8 cellular contexts compared by ENCODE assay signal in the genomic region with DNA sequence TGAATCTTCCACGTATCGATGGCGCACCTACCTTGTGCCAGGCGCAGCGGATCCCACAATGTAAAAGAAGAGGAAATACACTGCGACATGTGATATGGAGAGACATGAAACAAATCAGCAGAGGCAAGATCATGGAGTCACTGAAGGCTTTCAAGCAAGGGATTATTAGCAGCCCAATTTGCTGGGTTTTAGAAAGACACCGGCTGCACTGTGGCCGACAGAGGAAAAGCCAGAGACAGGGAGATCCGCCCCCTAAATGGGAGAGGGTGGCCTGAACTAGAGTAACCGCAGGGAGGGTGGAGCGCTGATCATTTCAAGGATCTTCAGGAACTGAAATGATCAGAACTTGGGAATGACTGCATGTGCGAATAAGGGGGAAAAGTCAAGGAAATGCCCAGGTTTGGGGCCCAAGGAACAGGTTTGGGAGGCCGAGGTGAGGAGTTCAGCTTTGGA. TPM values are rescaled to one million over a fixed set of nuclear protein-coding genes. Genes with fewer than 3 reads are reported as not detected.
DNase-seq lines count a peak whose midpoint lies in the region; ATAC-seq and TF ChIP-seq lines count a peak whose summit lies in the region.

No MANE protein-coding gene starts in this region.

- no peak for TF ChIP-seq POLR2A in NB4 (IDR thresholded peaks at IDR 0.05; ENCODE audit: extremely low read depth, insufficient read length)

- POLR2A ChIA-PET in CD8-positive, alpha-beta memory T cell (lab: Charles Lee): interaction anchor here (1.1 to 2.4 kb wide), 5 partner anchors 10 to 471 kb away, joined by 3 to 14 read pairs (median 9); partner anchors contain the start of genes BTBD1, RAMAC and RPS17

- no peaks in the 10 kb centered on the region for H3K27me3 ChIP-seq in CD8-positive, alpha-beta memory T cell (ENCODE audit: insufficient read depth, low read length, poor library complexity, severe bottlenecking)

- no peaks in the 10 kb centered on the region for H3K9me3 Mint-ChIP-seq in CD8-positive, alpha-beta memory T cell
- peaks cover 17% of the 10 kb centered on the region for H3K9me3 Mint-ChIP-seq in nephron progenitor cell

- peak overlapping the region; percentile 84 for H3K27ac ChIP-seq in CD8-positive, alpha-beta memory T cell (ENCODE audit: low read depth, low read length)
- H3K27ac ChIP-seq in coronary artery: peak overlapping the region; percentile 65 to 87

- H3K4me1 ChIP-seq in CD8-positive, alpha-beta memory T cell (ENCODE audit: insufficient read depth, low read length): peaks cover 31% of the 10 kb centered on the region

- no peak for ATAC-seq in HG02678 (IDR thresholded peaks at IDR 0.05; ENCODE audit: unreplicated experiment)

- peak overlapping the region; percentile 88 to 100 (median 97) for H3K4me3 Mint-ChIP-seq in CD8-positive, alpha-beta memory T cell
- peak overlapping the region; percentile 97 for H3K4me3 Mint-ChIP-seq in nephron progenitor cell

- TF ChIP-seq CTCF in NB4 (IDR thresholded peaks at IDR 0.05; ENCODE audit: low read depth, low read length): no peak
- TF ChIP-seq CTCF in coronary artery (IDR thresholded peaks at IDR 0.05): no peak
- no peak for TF ChIP-seq CTCF in nephron progenitor cell (IDR thresholded peaks at IDR 0.05)
- TF ChIP-seq CTCF in GM13977 (IDR thresholded peaks at IDR 0.05; ENCODE audit: extremely low read depth, insufficient read depth, missing control alignments): no peak

- H3K9me3 ChIP-seq in CD8-positive, alpha-beta memory T cell (ENCODE audit: low read length): no peaks in the 10 kb centered on the region

- H3K4me3 ChIP-seq in CD8-positive, alpha-beta memory T cell (ENCODE audit: low read length): peak overlapping the region; percentile 93
- H3K4me3 ChIP-seq in NB4 (ENCODE audit: low read depth, low read length) (peak overlapping the region; percentile 97), coronary artery (peak overlapping the region; percentile 85)

- CTCF ChIA-PET in CD8-positive, alpha-beta memory T cell (lab: Charles Lee): interaction anchor here (0.8 to 3.2 kb wide), 8 partner anchors 10 to 481 kb away, joined by 3 to 13 read pairs (median 6); partner anchors contain the start of genes BTBD1 and RAMAC

- H3K4me1 Mint-ChIP-seq in CD8-positive, alpha-beta memory T cell: peaks cover 45 to 60% (median 58%) of the 10 kb centered on the region in 3 donors
- peaks cover 48% of the 10 kb centered on the region for H3K4me1 Mint-ChIP-seq in nephron progenitor cell

- in situ Hi-C loops in GM13977 (cut with MboI; ENCODE audit: low pct_unique_long_range_greater_than_20kb, low sequenced_read_pairs, unreplicated experiment): loop anchor here (10.0 to 25.0 kb wide), 2 partner anchors 203 to 375 kb away; no protein-coding TSS in a partner anchor

- H3K27ac Mint-ChIP-seq in CD8-positive, alpha-beta memory T cell: peak overlapping the region; percentile 59 to 97 (median 91)
- peak overlapping the region; percentile 1 for H3K27ac Mint-ChIP-seq in nephron progenitor cell

- H3K27me3 Mint-ChIP-seq in CD8-positive, alpha-beta memory T cell: peaks cover 0 to 1% of the 10 kb centered on the region in 2 donors
- H3K27me3 Mint-ChIP-seq in nephron progenitor cell (ENCODE audit: low read depth, poor library complexity): no peaks in the 10 kb centered on the region

- peaks cover 3 to 41% (median 3%) of the 10 kb centered on the region in 3 donors for H3K36me3 Mint-ChIP-seq in CD8-positive, alpha-beta memory T cell
- peaks cover 76% of the 10 kb centered on the region for H3K36me3 Mint-ChIP-seq in nephron progenitor cell (ENCODE audit: low read depth)

- DNase-seq in CD8-positive, alpha-beta memory T cell: no peak
- DNase-seq in NB4 (ENCODE audit: low read depth) (no peak), coronary artery (ENCODE audit: low spot score) (no peak), nephron progenitor cell (no peak), HPDE6-E6E7 (ENCODE audit: extremely low spot score) (no peak), GM13977 (ENCODE audit: low spot score) (no peak), H4 (ENCODE audit: low spot score) (no peak)

- peaks cover 20% of the 10 kb centered on the region for H3K36me3 ChIP-seq in CD8-positive, alpha-beta memory T cell (ENCODE audit: insufficient read depth, low read length)

RNA-seq across cellular contexts. Expression of gene C15orf40, which starts 0.6 kb away (rescaled TPM):
- total RNA-seq in CD8-positive, alpha-beta memory T cell: 10 to 100 TPM; 34.2 to 36.6 TPM
- polyA plus RNA-seq in CD8-positive, alpha-beta memory T cell: 58.1 TPM
- total RNA-seq in H4 (2014; rRNA removed; shearing (Covaris generic)): 27.5 and 39.5 TPM in 2 replicates

RNA-seq across cellular contexts. Expression of gene RAMAC, which starts 26.1 kb away (rescaled TPM):
- total RNA-seq in CD8-positive, alpha-beta memory T cell: 10 to 100 TPM; 27.7 to 29.6 TPM
- 32.8 TPM for polyA plus RNA-seq in CD8-positive, alpha-beta memory T cell
- total RNA-seq in H4 (2014; rRNA removed; shearing (Covaris generic)): 47.9 and 54.5 TPM in 2 replicates

RNA-seq across cellular contexts. Expression of gene BTBD1, which starts 55.0 kb away (rescaled TPM):
- 10 to 100 TPM; 55.5 to 57.7 TPM for total RNA-seq in CD8-positive, alpha-beta memory T cell
- polyA plus RNA-seq in CD8-positive, alpha-beta memory T cell: 47.4 TPM
- total RNA-seq in H4 (2014; rRNA removed; shearing (Covaris generic)): 44.4 and 51.6 TPM in 2 replicates

RNA-seq across cellular contexts. Expression of gene HOMER2, which starts 59.5 kb away (rescaled TPM):
- 10 to 100 TPM; 13.6 to 14.1 TPM for total RNA-seq in CD8-positive, alpha-beta memory T cell
- 1.6 TPM for polyA plus RNA-seq in CD8-positive, alpha-beta memory T cell
- total RNA-seq in H4 (2014; rRNA removed; shearing (Covaris generic)): 16.0 and 25.2 TPM in 2 replicates
